8 cellular contexts compared by ENCODE assay signal in genomic region chr1:89821322-89822108, GRCh38. TPM values are rescaled to one million over a fixed set of nuclear protein-coding genes. Genes with fewer than 3 reads are reported as not detected.
A peak's percentile ranks its signal among the peaks of the same experiment; 100 is the strongest.
DNase-seq lines count a peak whose midpoint lies in the region; ATAC-seq and TF ChIP-seq lines count a peak whose summit lies in the region.

No MANE protein-coding gene starts in this region.

- H3K27me3 Mint-ChIP-seq in activated CD4-positive, alpha-beta T cell treated with anti-CD3 and anti-CD28 coated beads, Interleukin-2, amount 10 ng/mL, durations not matched to agents 24 days and 14 days, result peaks cover 15% of the 10 kb centered on the region

- H3K27ac Mint-ChIP-seq in activated CD4-positive, alpha-beta T cell treated with anti-CD3 and anti-CD28 coated beads, Interleukin-2, amount 10 ng/mL, durations not matched to agents 24 days and 14 days, result peak overlapping the region; percentile 82

- WGBS in mesodermal cell (ENCODE audit: insufficient coverage in 2 of 2), 2 experiments, result 0% methylated on average over 34 to 60 of the region's 73 CpGs

- H3K36me3 Mint-ChIP-seq in activated CD4-positive, alpha-beta T cell treated with anti-CD3 and anti-CD28 coated beads, Interleukin-2, amount 10 ng/mL, durations not matched to agents 24 days and 14 days (ENCODE audit: low read depth), result peaks cover 1% of the 10 kb centered on the region

- H3K9me3 ChIP-seq in duodenal mucosa (ENCODE audit: control insufficient read depth in 1 of 2, low read length in 2 of 2) (no peaks in the 10 kb centered on the region), mesodermal cell (ENCODE audit: control insufficient read depth, low read length) (no peaks in the 10 kb centered on the region)

- H3K4me1 Mint-ChIP-seq in activated CD4-positive, alpha-beta T cell treated with anti-CD3 and anti-CD28 coated beads, Interleukin-2, amount 10 ng/mL, durations not matched to agents 24 days and 14 days, result peaks cover 27% of the 10 kb centered on the region

- H3K27ac ChIP-seq in duodenal mucosa (ENCODE audit: low read depth, low read length) (peak overlapping the region; percentile 71), mesodermal cell (ENCODE audit: low read depth, low read length, severe bottlenecking) (no peak overlapping the region)

- peak overlapping the region; percentile 84 for H3K4me3 Mint-ChIP-seq in activated CD4-positive, alpha-beta T cell treated with anti-CD3 and anti-CD28 coated beads, Interleukin-2, amount 10 ng/mL, durations not matched to agents 24 days and 14 days

- ATAC-seq in GM18519 (IDR thresholded peaks at IDR 0.05; ENCODE audit: low FRiP score, unreplicated experiment) (peak; percentile 38), HG02981 (IDR thresholded peaks at IDR 0.05; ENCODE audit: unreplicated experiment) (peak; percentile 52)

- peak overlapping the region; percentile 44 to 65 for H3K9ac ChIP-seq in duodenal mucosa (ENCODE audit: low read depth in 1 of 2, low read length in 2 of 2)

- DNase-seq in AG04449 (ENCODE audit: low read depth, low spot score), result no peak
- peak; percentile 38 for DNase-seq in NCI-H2171 treated with DMSO at 0.1 percent for 48 hours (lab: John Stamatoyannopoulos, UW)
- DNase-seq in activated CD4-positive, alpha-beta T cell treated with anti-CD3 and anti-CD28 coated beads, Interleukin-2, amount 10 ng/mL, durations not matched to agents 24 days and 14 days, result peak; percentile 89
- peak; percentile 23 to 37 for DNase-seq in stimulated activated CD8-positive, alpha-beta memory T cell treated with anti-CD3 and anti-CD28 coated beads, Interleukin-4, amount 100 ng/mL, for 1 hour (ENCODE audit: low read depth in 2 of 2, low spot score in 1 of 2)

- H3K27me3 ChIP-seq in duodenal mucosa (ENCODE audit: control insufficient read depth in 1 of 2, insufficient read depth in 2 of 2, low read length in 2 of 2), result no peaks in the 10 kb centered on the region

- H3K4me1 ChIP-seq in duodenal mucosa (ENCODE audit: control insufficient read depth in 1 of 2, insufficient read depth in 2 of 2, low read length in 2 of 2) (peaks cover 20 to 21% of the 10 kb centered on the region in 2 donors), mesodermal cell (ENCODE audit: control insufficient read depth, insufficient read depth, low read length, poor library complexity, severe bottlenecking) (peaks cover 5% of the 10 kb centered on the region)

- POLR2A ChIA-PET in AG04449 (lab: Yijun Ruan, JAX), result interaction anchor here (1.1 kb wide), 2 partner anchors 11 to 22 kb away, joined by 3 to 5 read pairs; no protein-coding TSS in a partner anchor

- H3K4me3 ChIP-seq in AG04449 (ENCODE audit: low read depth, low read length) (peak overlapping the region; percentile 69), duodenal mucosa (ENCODE audit: low read depth in 1 of 2, low read length in 2 of 2) (peak overlapping the region; percentile 92 to 93), mesodermal cell (ENCODE audit: extremely low read depth, insufficient read depth, low read length, poor library complexity, severe bottlenecking) (peak overlapping the region; percentile 71)

- H3K36me3 ChIP-seq in duodenal mucosa (ENCODE audit: control insufficient read depth in 1 of 2, insufficient read depth in 2 of 2, low read length in 2 of 2) (no peaks in the 10 kb centered on the region), mesodermal cell (ENCODE audit: control insufficient read depth, insufficient read depth, low read length) (peaks cover 2% of the 10 kb centered on the region)

- CTCF ChIA-PET in AG04449 (lab: Yijun Ruan, JAX), result interaction anchor here (0.8 to 3.2 kb wide), 8 partner anchors 9 to 166 kb away, joined by 3 to 20 read pairs (median 3); no protein-coding TSS in a partner anchor

- TF ChIP-seq CTCF in AG04449 (IDR thresholded peaks at IDR 0.05; ENCODE audit: insufficient read depth, low read length, missing control alignments), result no peak

- intact Hi-C loops in activated CD4-positive, alpha-beta T cell treated with anti-CD3 and anti-CD28 coated beads, Interleukin-2, amount 10 ng/mL, durations not matched to agents 24 days and 14 days (cut with micrococcal nuclease), result loop anchor here (1.0 to 2.0 kb wide), 4 partner anchors 17 to 174 kb away; partner anchors contain the start of gene ZNF326

- H3K9me3 Mint-ChIP-seq in activated CD4-positive, alpha-beta T cell treated with anti-CD3 and anti-CD28 coated beads, Interleukin-2, amount 10 ng/mL, durations not matched to agents 24 days and 14 days, result no peaks in the 10 kb centered on the region

RNA-seq across cellular contexts. Expression of gene LRRC8D, which starts 0.7 kb away (rescaled TPM):
- 43.6 and 44.9 TPM in 2 replicates for total RNA-seq in activated CD4-positive, alpha-beta T cell treated with anti-CD3 and anti-CD28 coated beads, Interleukin-2, amount 10 ng/mL, durations not matched to agents 24 days and 14 days
- polyA plus RNA-seq in mesodermal cell (2013, experiment 1 of 2), result 15.8 TPM
- polyA plus RNA-seq in mesodermal cell (2013, experiment 2 of 2), result 13.2 TPM
